8 cellular contexts compared by ENCODE assay signal in genomic region chr22:19941365-19942070, GRCh38. TPM values are rescaled to one million over a fixed set of nuclear protein-coding genes. Genes with fewer than 3 reads are reported as not detected.
DNase-seq lines count a peak whose midpoint lies in the region; ATAC-seq and TF ChIP-seq lines count a peak whose summit lies in the region.

COMT (plus strand) TSS chr22:19941772; CDS start chr22:19962527, 20,755 bp downstream.
TXNRD2 (minus strand) TSS chr22:19941818; CDS start chr22:19941803, 15 bp downstream.

- ATAC-seq in HG02642 (IDR thresholded peaks at IDR 0.05; ENCODE audit: poor library complexity, unreplicated experiment) (peak; percentile 70), Panc1 (peak; percentile 87), GM18873 (IDR thresholded peaks at IDR 0.05; ENCODE audit: low FRiP score, unreplicated experiment) (no peak)

- no peaks in the 10 kb centered on the region for H3K9me3 ChIP-seq in Panc1 (ENCODE audit: control insufficient read depth, insufficient read depth, low read depth, low read length)
- no peaks in the 10 kb centered on the region for H3K9me3 ChIP-seq in subcutaneous abdominal adipose tissue (ENCODE audit: control insufficient read depth in 5 of 5, low read length in 5 of 5)

- DNase-seq in ELF-1 (ENCODE audit: low read depth, low spot score) (peak; percentile 67), Panc1 (ENCODE audit: low read depth, low spot score) (no peak), fibroblast of the aortic adventitia (ENCODE audit: low read depth) (peak; percentile 51), neural crest cell (ENCODE audit: low read depth, low spot score) (peak; percentile 53)
- DNase-seq in activated T-helper 9 cell treated with anti-CD3 and anti-CD28 coated beads, Interleukin-2, amount 50 U/mL, for 16 hours (ENCODE audit: low read depth) = peak; percentile 56

- H3K4me1 Mint-ChIP-seq in neural crest cell = peaks cover 30% of the 10 kb centered on the region

- no peaks in the 10 kb centered on the region for H3K27me3 ChIP-seq in Panc1 (ENCODE audit: control insufficient read depth, insufficient read depth, low read length)
- no peaks in the 10 kb centered on the region for H3K27me3 ChIP-seq in subcutaneous abdominal adipose tissue (ENCODE audit: control insufficient read depth in 5 of 5, insufficient read depth in 4 of 5, low read length in 5 of 5)

- H3K9ac ChIP-seq in subcutaneous abdominal adipose tissue (ENCODE audit: low read length in 5 of 5) = peak within 1 kb of the TSS; percentile 92 to 97 (median 94)

- H3K36me3 ChIP-seq in Panc1 (ENCODE audit: control insufficient read depth, insufficient read depth, low read length) (peaks cover 5% of the 10 kb centered on the region; the same call in 1 of the 2 replicates), subcutaneous abdominal adipose tissue (ENCODE audit: control insufficient read depth in 5 of 5, insufficient read depth in 5 of 5, low read length in 5 of 5) (no peaks in the 10 kb centered on the region)

- in situ Hi-C loops in Panc1 (cut with HindIII; ENCODE audit: low pct_unique_long_range_greater_than_20kb, low sequenced_read_pairs) = no loop called here

- peaks cover 19% of the 10 kb centered on the region for H3K4me1 ChIP-seq in Panc1 (ENCODE audit: control insufficient read depth, insufficient read depth, low read length)
- peaks cover 9 to 36% (median 33%) of the 10 kb centered on the region in 5 donors for H3K4me1 ChIP-seq in subcutaneous abdominal adipose tissue (ENCODE audit: control insufficient read depth in 5 of 5, insufficient read depth in 5 of 5, low read length in 5 of 5)

- peak within 1 kb of the TSS; percentile 98 for H3K27ac Mint-ChIP-seq in neural crest cell (ENCODE audit: unreplicated experiment)

- H3K27me3 Mint-ChIP-seq in neural crest cell (ENCODE audit: low read depth) = no peaks in the 10 kb centered on the region

- BruUV-seq in Panc1 (replicated peaks; lab: Mats Ljungman, UMichigan) = no TSS peak

- intact Hi-C loops in Panc1 (cut with micrococcal nuclease; ENCODE audit: unreplicated experiment) = no loop called here

- TF ChIP-seq CTCF in Panc1 (IDR thresholded peaks at IDR 0.05) (no peak), fibroblast of the aortic adventitia (IDR thresholded peaks at IDR 0.05; ENCODE audit: insufficient read depth, low read length) (no peak), neural crest cell (conservative IDR thresholded peaks at IDR 0.05) (no peak)

- CTCF ChIA-PET in Panc1 (lab: Charles Lee) = no interaction called here

- peak within 1 kb of the TSS; percentile 96 for H3K27ac ChIP-seq in Panc1 (ENCODE audit: low read length)
- peak within 1 kb of the TSS; percentile 86 for H3K27ac ChIP-seq in subcutaneous abdominal adipose tissue (ENCODE audit: low read depth, low read length)

- H3K9me3 Mint-ChIP-seq in neural crest cell = peaks cover 3% of the 10 kb centered on the region

- H3K4me3 ChIP-seq in Panc1 (ENCODE audit: low read depth in 2 of 2, low read length in 2 of 2) (peak within 1 kb of the TSS; percentile 68), fibroblast of the aortic adventitia (ENCODE audit: low read depth, low read length) (peak within 1 kb of the TSS; percentile 96), subcutaneous abdominal adipose tissue (ENCODE audit: low read depth in 1 of 5, low read length in 5 of 5) (peak within 1 kb of the TSS; percentile 70 to 92 (median 89))

- POLR2A ChIA-PET in Panc1 (lab: Charles Lee) = no interaction called here

- peak within 1 kb of the TSS; percentile 98 for H3K4me3 Mint-ChIP-seq in neural crest cell

- H3K36me3 Mint-ChIP-seq in neural crest cell (ENCODE audit: low read depth) = peaks cover 12% of the 10 kb centered on the region

RNA-seq across cellular contexts. Expression of gene COMT, which starts in this region (rescaled TPM):
- 108 TPM for total RNA-seq in Panc1 (2021; ENCODE audit: unreplicated experiment)
- 251 TPM for polyA plus RNA-seq in Panc1 (2012; ENCODE audit: insufficient read length)
- 120 and 151 TPM in 2 replicates for total RNA-seq in fibroblast of the aortic adventitia (ENCODE audit: low replicate concordance)
- 70.9 and 86.4 TPM in 2 replicates for total RNA-seq in neural crest cell

RNA-seq across cellular contexts. Expression of gene TXNRD2, which starts in this region (rescaled TPM):
- total RNA-seq in Panc1 (2021; ENCODE audit: unreplicated experiment) = 29.5 TPM
- polyA plus RNA-seq in Panc1 (2012; ENCODE audit: insufficient read length) = 38.4 TPM
- 16.4 and 16.8 TPM in 2 replicates for total RNA-seq in fibroblast of the aortic adventitia (ENCODE audit: low replicate concordance)
- total RNA-seq in neural crest cell = 21.7 and 22.2 TPM in 2 replicates
